19 cellular contexts compared by ENCODE assay signal in the genomic region with DNA sequence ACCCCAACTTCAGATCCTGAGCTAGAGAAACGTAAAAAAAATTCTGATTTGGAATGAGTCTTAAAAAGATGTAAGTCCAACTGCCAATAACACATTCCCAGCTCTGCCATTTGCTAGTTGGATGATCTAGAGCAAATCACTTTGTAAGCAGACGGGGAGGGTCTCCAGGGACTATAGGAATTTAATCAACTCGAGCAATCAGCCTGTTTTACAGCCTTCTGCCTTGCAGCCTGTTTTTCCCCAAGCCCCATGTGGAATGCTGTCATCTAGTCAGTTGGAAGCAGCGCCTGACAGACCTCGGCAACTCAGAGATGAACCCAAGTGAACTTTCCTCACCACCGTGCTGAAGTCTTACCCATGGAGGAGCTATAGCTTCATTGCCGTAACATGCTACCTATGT.
"Had no signal": no experiment of that assay in that cellular context is flagged by ENCODE, and none has a peak within 500 bp of the region (broad histone marks: within the 10 kb centered on the region; RNA-seq: fewer than 3 reads in every experiment).

No MANE protein-coding gene starts in this region.

- H3K4me1 ChIP-seq: esophagus squamous epithelium, gastroesophageal sphincter, pancreas had no signal

- H3K27ac ChIP-seq: dorsolateral prefrontal cortex, epithelial cell of prostate, esophagus squamous epithelium, gastroesophageal sphincter, pancreas had no signal

- H3K27me3 ChIP-seq: dorsolateral prefrontal cortex, gastroesophageal sphincter, pancreas had no signal

- ATAC-seq: gastroesophageal sphincter; left colon; left ventricle myocardium superior; mucosa of descending colon; naive thymus-derived CD8-positive, alpha-beta T cell; pancreas; right cardiac atrium had no signal

- DNase-seq: cortex of kidney; dorsolateral prefrontal cortex; effector memory CD4-positive, alpha-beta T cell; esophagus squamous epithelium; foreskin fibroblast; left colon; left ventricle myocardium superior; mucosa of descending colon; naive thymus-derived CD8-positive, alpha-beta T cell; occipital lobe; pancreas; right cardiac atrium; small intestine; stimulated activated CD4-positive, alpha-beta T cell treated with anti-CD3 and anti-CD28 coated beads, Interleukin-12 subunit alpha, Interleukin-12 subunit beta, amount 100 ng/mL, for 4 hours; stimulated activated naive CD4-positive, alpha-beta T cell had no signal

- H3K36me3 ChIP-seq: esophagus squamous epithelium, gastroesophageal sphincter, pancreas had no signal

- FAIRE-seq: pancreas, small intestine, urothelium cell line had no signal

- H3K4me3 ChIP-seq: dorsolateral prefrontal cortex, esophagus squamous epithelium, gastroesophageal sphincter, lung, mucosa of descending colon, pancreas had no signal

- H3K9me3 ChIP-seq: esophagus squamous epithelium, mucosa of descending colon, pancreas had no signal
